8 cellular contexts compared by ENCODE assay signal in the genomic region with DNA sequence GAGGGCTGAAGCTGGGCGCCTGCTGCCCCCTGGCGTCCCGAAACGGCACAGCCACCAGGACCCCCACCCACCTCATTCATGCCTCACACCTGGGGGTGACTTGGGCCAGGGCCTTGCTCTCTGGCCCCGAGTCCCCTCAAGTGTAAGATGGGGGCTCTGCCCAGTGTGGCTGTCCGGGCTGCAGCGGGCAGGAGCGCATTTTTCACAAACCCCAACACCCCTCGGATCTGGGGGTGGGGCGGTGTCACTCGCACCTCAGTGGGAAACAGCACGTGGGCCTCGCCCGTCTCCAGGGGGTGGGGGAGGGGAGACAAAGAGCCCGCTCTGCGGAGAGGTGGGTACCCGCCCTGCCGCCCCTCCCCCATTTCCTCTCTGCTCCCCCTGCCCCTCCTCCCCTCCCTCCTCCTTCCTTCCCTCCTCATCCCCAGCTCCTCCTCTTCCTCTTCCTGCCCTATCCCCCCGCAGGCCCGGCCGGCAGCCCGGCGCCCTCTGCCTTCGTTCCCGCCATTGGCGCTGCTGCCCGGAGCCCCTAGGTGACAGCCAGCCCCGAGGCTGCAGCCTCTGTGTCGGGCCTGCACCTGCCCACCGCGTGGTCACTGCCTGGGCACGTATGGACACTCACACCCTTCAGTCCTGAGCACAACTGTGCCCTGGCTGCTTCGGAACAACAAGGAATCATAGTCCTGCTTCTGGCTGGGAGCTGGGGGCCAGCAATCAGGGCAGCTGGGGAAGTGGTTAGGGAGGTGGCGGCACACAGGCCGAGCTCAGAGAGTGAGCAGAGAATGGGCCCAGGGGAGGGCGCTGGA. TPM values are rescaled to one million over a fixed set of nuclear protein-coding genes. Genes with fewer than 3 reads are reported as not detected.
A peak's percentile ranks its signal among the peaks of the same experiment; 100 is the strongest.
DNase-seq lines count a peak whose midpoint lies in the region; TF ChIP-seq lines count a peak whose summit lies in the region.

No MANE protein-coding gene starts in this region.

- H3K4me1 ChIP-seq in ascending aorta (peaks cover 3 to 11% of the 10 kb centered on the region in 2 donors), skeletal muscle satellite cell (ENCODE audit: control insufficient read depth, insufficient read depth, low read length) (peaks cover 13% of the 10 kb centered on the region)

- H3K4me3 ChIP-seq in ascending aorta = peak overlapping the region; percentile 57 to 66
- peak overlapping the region; percentile 61 for H3K4me3 ChIP-seq in skeletal muscle satellite cell (ENCODE audit: low read length)

- H3K27ac ChIP-seq in KOPT-K1 (ENCODE audit: low read depth, low read length, poor library complexity, severe bottlenecking) = peak overlapping the region; percentile 79
- peak overlapping the region in 1 of 2 donors; percentile 55 for H3K27ac ChIP-seq in ascending aorta

- H3K36me3 ChIP-seq in KOPT-K1 (ENCODE audit: insufficient read depth, low read length) (no peaks in the 10 kb centered on the region), ascending aorta (no peaks in the 10 kb centered on the region), skeletal muscle satellite cell (ENCODE audit: insufficient read depth, low read length) (no peaks in the 10 kb centered on the region)

- peak overlapping the region; percentile 69 for H3K9ac ChIP-seq in skeletal muscle satellite cell (ENCODE audit: low read depth, low read length)

- H3K27me3 ChIP-seq in ascending aorta = no peaks in the 10 kb centered on the region
- H3K27me3 ChIP-seq in skeletal muscle satellite cell (ENCODE audit: control insufficient read depth, insufficient read depth, low read length) = no peaks in the 10 kb centered on the region

- intact Hi-C loops in ascending aorta (cut with DNase I) = loop anchor here (1.0 kb wide), 1 partner anchor 360 kb away; no protein-coding TSS in a partner anchor

- DNase-seq in EL (peak; percentile 68), SW480 (ENCODE audit: low spot score) (peak; percentile 45), ascending aorta (ENCODE audit: low spot score in 2 of 2) (no peak), hepatic stellate cell (ENCODE audit: low spot score) (peak; percentile 84), SIG-M5 treated with dmso at 0.1 percent for 504 hours (lab: John Stamatoyannopoulos, UW; ENCODE audit: unreplicated experiment) (no peak), GOT3 (lab: John Stamatoyannopoulos, UW) (no peak)

- peak; percentile 92 to 95 (median 92) for TF ChIP-seq CTCF in ascending aorta (IDR thresholded peaks at IDR 0.05)

- H3K4me2 ChIP-seq in skeletal muscle satellite cell (ENCODE audit: low read length) = peak overlapping the region; percentile 85

- H3K9me3 ChIP-seq in KOPT-K1 (ENCODE audit: insufficient read depth, low read length, poor library complexity, severe bottlenecking) (no peaks in the 10 kb centered on the region), ascending aorta (no peaks in the 10 kb centered on the region), skeletal muscle satellite cell (replicated peaks; ENCODE audit: low read length) (no peaks in the 10 kb centered on the region)

RNA-seq across cellular contexts. Expression of gene CDKN1C, which starts 6.8 kb away (rescaled TPM):
- total RNA-seq in ascending aorta = 18.1 TPM
- total RNA-seq in skeletal muscle satellite cell (2012; rRNA removed) = 0.51 and 1.3 TPM in 2 replicates

RNA-seq across cellular contexts. Expression of gene PHLDA2, which starts 36.8 kb away (rescaled TPM):
- total RNA-seq in ascending aorta = not detected
- 11.8 and 15.5 TPM in 2 replicates for total RNA-seq in skeletal muscle satellite cell (2012; rRNA removed)

Comparison
In these comparisons a context has a peak if more than half of its experiments do, and no peak if none do; other contexts are left out.
1. DNase-seq: peak in EL (single experiment), SW480 (single experiment) and hepatic stellate cell (single experiment); none in ascending aorta (0 of 2), SIG-M5 treated with dmso at 0.1 percent for 504 hours (single experiment) and GOT3 (single experiment).